1 cellular context compared by ENCODE assay signal in genomic region chr3:72033709-72034428, GRCh38.
TF ChIP-seq lines count a peak whose summit lies in the region.

No MANE protein-coding gene starts in this region.

TF ChIP-seq in K562, 482 proteins besides CTCF, POLR2A, EP300 and RAD21 (continued from another document):
- TF ChIP-seq MGA (IDR thresholded peaks at IDR 0.05) (no peak), CBX3 (IDR thresholded peaks at IDR 0.05; ENCODE audit: borderline replicate concordance in 1 of 2, low read length in 2 of 2) (no peak), ATF7 (IDR thresholded peaks at IDR 0.05) (no peak), ZNF507 (tag; conservative IDR thresholded peaks at IDR 0.05) (no peak), ARID3A (IDR thresholded peaks at IDR 0.05; ENCODE audit: borderline replicate concordance, low read depth, low read length) (no peak), BHLHE40 (IDR thresholded peaks at IDR 0.05; ENCODE audit: low read length) (no peak)
TF ChIP-seq in K562: peak in this region for 0.
